In genomic region chr3:33439421-33440327, GRCh38 we compare ENCODE assay signal across 8 cellular contexts. TPM values are rescaled to one million over a fixed set of nuclear protein-coding genes. Genes with fewer than 3 reads are reported as not detected.
A peak's percentile ranks its signal among the peaks of the same experiment; 100 is the strongest.
DNase-seq lines count a peak whose midpoint lies in the region; ATAC-seq and TF ChIP-seq lines count a peak whose summit lies in the region.

No MANE protein-coding gene starts in this region.

- DNase-seq in AG20443 (ENCODE audit: low spot score) (peak; percentile 83), RWPE2 (ENCODE audit: low spot score) (peak; percentile 68), cardiac muscle cell (ENCODE audit: low read depth in 1 of 2, low spot score in 1 of 2) (peak; percentile 48 to 76), ovary (peak; percentile 44 to 71 (median 68))
- peak; percentile 56 to 75 for DNase-seq in activated naive CD4-positive, alpha-beta T cell treated with anti-CD3 and anti-CD28 coated beads, Interleukin-2, amount 50 U/mL, for 72 hours (ENCODE audit: low spot score in 2 of 2)

- 0 out of 2 replicates have a peak, but pooled peaks cover 7% of the 10 kb centered on the region for H3K36me3 ChIP-seq in RWPE2 (ENCODE audit: low read depth)
- no peaks in the 10 kb centered on the region for H3K36me3 ChIP-seq in cardiac muscle cell
- H3K36me3 ChIP-seq in ovary = no peaks in the 10 kb centered on the region
- H3K36me3 ChIP-seq in urinary bladder (ENCODE audit: insufficient read depth) = no peaks in the 10 kb centered on the region

- H3K36me3 Mint-ChIP-seq in activated naive CD4-positive, alpha-beta T cell treated with anti-CD3 and anti-CD28 coated beads, Interleukin-2, amount 50 U/mL, for 72 hours = peaks cover 21 to 25% of the 10 kb centered on the region in 2 donors

- peak overlapping the region; percentile 81 for H3K4me3 ChIP-seq in RWPE2 (ENCODE audit: severe bottlenecking)
- H3K4me3 ChIP-seq in cardiac muscle cell = peak overlapping the region; percentile 88
- H3K4me3 ChIP-seq in ovary = peak overlapping the region; percentile 48
- peak overlapping the region; percentile 98 for H3K4me3 ChIP-seq in urinary bladder (ENCODE audit: low read depth, low read length)

- no peak for TF ChIP-seq EP300 in ovary (IDR thresholded peaks at IDR 0.05)

- peaks cover 29% of the 10 kb centered on the region for H3K4me1 ChIP-seq in RWPE2 (ENCODE audit: insufficient read depth, poor library complexity, severe bottlenecking)
- peaks cover 18% of the 10 kb centered on the region for H3K4me1 ChIP-seq in cardiac muscle cell (ENCODE audit: low read depth)
- peaks cover 8% of the 10 kb centered on the region for H3K4me1 ChIP-seq in ovary (ENCODE audit: insufficient read depth)
- peaks cover 1% of the 10 kb centered on the region for H3K4me1 ChIP-seq in urinary bladder (ENCODE audit: insufficient read depth)

- H3K9me3 ChIP-seq in RWPE2 (ENCODE audit: severe bottlenecking) = no peaks in the 10 kb centered on the region
- no peaks in the 10 kb centered on the region for H3K9me3 ChIP-seq in cardiac muscle cell (ENCODE audit: low read depth)
- H3K9me3 ChIP-seq in ovary = no peaks in the 10 kb centered on the region

- TF ChIP-seq CTCF in RWPE2 (IDR thresholded peaks at IDR 0.05; ENCODE audit: poor library complexity, severe bottlenecking) (peak; percentile 40), cardiac muscle cell (IDR thresholded peaks at IDR 0.05; ENCODE audit: low read depth, low read length) (peak; percentile 19), ovary (IDR thresholded peaks at IDR 0.05) (peak in 2 of 3 donors; percentile 27 to 42)

- H3K27me3 ChIP-seq in RWPE2 (ENCODE audit: insufficient read depth, poor library complexity, severe bottlenecking) (no peaks in the 10 kb centered on the region), cardiac muscle cell (no peaks in the 10 kb centered on the region), ovary (no peaks in the 10 kb centered on the region)

- no peak for TF ChIP-seq POLR2A in ovary (IDR thresholded peaks at IDR 0.05)

- intact Hi-C loops in ovary (cut with DNase I) = no loop called here

- 0 to 2% (median 1%) methylated on average over 25 to 99 of the region's 99 CpGs for WGBS in ovary, 3 donors
- WGBS in urinary bladder = under 1% methylated on average over 99 of the region's 99 CpGs

- peak overlapping the region; percentile 93 for H3K27ac ChIP-seq in RWPE2 (ENCODE audit: poor library complexity, severe bottlenecking)
- peak overlapping the region; percentile 94 for H3K27ac ChIP-seq in cardiac muscle cell
- peak overlapping the region; percentile 54 to 96 for H3K27ac ChIP-seq in ovary
- H3K27ac ChIP-seq in urinary bladder (ENCODE audit: low read depth) = peak overlapping the region; percentile 92

- peaks cover 0 to 5% of the 10 kb centered on the region in 2 donors for H3K9me3 Mint-ChIP-seq in activated naive CD4-positive, alpha-beta T cell treated with anti-CD3 and anti-CD28 coated beads, Interleukin-2, amount 50 U/mL, for 72 hours

- ATAC-seq in GM18517 (IDR thresholded peaks at IDR 0.05; ENCODE audit: unreplicated experiment) = peak; percentile 18
- peak; percentile 14 for ATAC-seq in HG03039 (IDR thresholded peaks at IDR 0.05; ENCODE audit: unreplicated experiment)
- peak; percentile 2 for ATAC-seq in RWPE2 (ENCODE audit: low read depth)
- ATAC-seq in activated naive CD4-positive, alpha-beta T cell treated with anti-CD3 and anti-CD28 coated beads, Interleukin-2, amount 50 U/mL, for 72 hours = peak in 1 of 2 donors; percentile 19

- H3K27ac Mint-ChIP-seq in activated naive CD4-positive, alpha-beta T cell treated with anti-CD3 and anti-CD28 coated beads, Interleukin-2, amount 50 U/mL, for 72 hours = peak overlapping the region; percentile 96 to 98

RNA-seq across cellular contexts. Expression of gene UBP1, which starts 0.5 kb away (rescaled TPM):
- total RNA-seq in activated naive CD4-positive, alpha-beta T cell treated with anti-CD3 and anti-CD28 coated beads, Interleukin-2, amount 50 U/mL, for 72 hours = 10 to 100 TPM; 49.7 to 57.6 TPM
- total RNA-seq in cardiac muscle cell (43.3 and 51.5 TPM in 2 replicates), ovary (10 to 100 TPM; 37.9 to 58.6 (median 51.8) TPM), urinary bladder (59.6 TPM)
- polyA plus RNA-seq in cardiac muscle cell (37.1 and 39.0 TPM in 2 replicates), ovary (10 to 100 TPM; 28.2 to 62.7 TPM), urinary bladder (53.0 TPM)

Comparison
In these comparisons a context has a peak if more than half of its experiments do, and no peak if none do; other contexts are left out.
1. H3K4me3 ChIP-seq: peak in every context shown above with its lines; median percentile 98 in urinary bladder; 88 in cardiac muscle cell; 81 in RWPE2; 48 in ovary.